ENCODE assay signal across 12 cellular contexts in genomic region chr7:116169060-116169459, GRCh38. TPM values are rescaled to one million over a fixed set of nuclear protein-coding genes. Genes with fewer than 3 reads are reported as not detected.
A peak's percentile ranks its signal among the peaks of the same experiment; 100 is the strongest.
DNase-seq lines count a peak whose midpoint lies in the region; ATAC-seq, FAIRE-seq and TF ChIP-seq lines count a peak whose summit lies in the region.
"Had no signal": no experiment of that assay in that cellular context is flagged by ENCODE, and none has a peak within 500 bp of the region (broad histone marks: within the 10 kb centered on the region; RNA-seq: fewer than 3 reads in every experiment).

No MANE protein-coding gene starts in this region.

- no peak for TF ChIP-seq POLR2A in HCT116 (IDR thresholded peaks at IDR 0.05; ENCODE audit: borderline replicate concordance, extremely low read depth, insufficient read depth, insufficient read length)

- H2AFZ ChIP-seq in HCT116 (ENCODE audit: low read depth, low read length, poor library complexity, severe bottlenecking) (peak overlapping the region; percentile 18), hepatocyte (no peak overlapping the region), Karpas-422 (ENCODE audit: low read length) (no peak overlapping the region)

- no peak overlapping the region for H3K4me3 ChIP-seq in HCT116 (replicated peaks in 1 of 2; ENCODE audit: low read depth in 1 of 2, low read length in 2 of 2)
- H3K4me3 ChIP-seq in SJSA1 = no peak overlapping the region
- H3K4me3 ChIP-seq in hepatocyte = no peak overlapping the region
- no peak overlapping the region for H3K4me3 ChIP-seq in small intestine (ENCODE audit: low read depth in 1 of 2, low read length in 2 of 2)
- no peak overlapping the region for H3K4me3 ChIP-seq in Karpas-422 (ENCODE audit: low read length)
- H3K4me3 ChIP-seq: spleen, tibial nerve had no signal

- DNase-seq in HCT116 (ENCODE audit: low read depth, low spot score) (no peak), SJSA1 (ENCODE audit: low read depth in 1 of 2, low spot score in 2 of 2) (peak in 1 of 2 experiments; percentile 63), hepatocyte (ENCODE audit: low spot score) (peak; percentile 12), small intestine (peak; percentile 49), Karpas-422 (no peak), NCI-H510A (lab: John Stamatoyannopoulos, UW) (no peak)
- DNase-seq: NCI-H1105, nephron progenitor cell, spleen had no signal

- H3K27ac ChIP-seq in HCT116 (ENCODE audit: low read depth, low read length) = no peak overlapping the region
- H3K27ac ChIP-seq in SJSA1 = 0 out of 2 replicates have a peak overlapping the region, but pooled peaks have one; percentile 1
- peak overlapping the region; percentile 35 for H3K27ac ChIP-seq in hepatocyte
- H3K27ac ChIP-seq in small intestine (ENCODE audit: low read depth in 1 of 2, low read length in 1 of 2) = no peak overlapping the region
- H3K27ac ChIP-seq in Karpas-422 (ENCODE audit: low read length) = no peak overlapping the region
- H3K27ac ChIP-seq: spleen, tibial nerve had no signal

- ATAC-seq in HCT116 (no peak), GM18868 (IDR thresholded peaks at IDR 0.05; ENCODE audit: unreplicated experiment) (no peak), GM18909 (IDR thresholded peaks at IDR 0.05; ENCODE audit: poor library complexity, unreplicated experiment) (no peak)

- TF ChIP-seq RAD21 in HCT116 (IDR thresholded peaks at IDR 0.05; ENCODE audit: low read depth) = no peak

- H3K27me3 ChIP-seq in HCT116 (ENCODE audit: insufficient read depth, low read length) (no peaks in the 10 kb centered on the region), SJSA1 (replicated peaks) (no peaks in the 10 kb centered on the region), hepatocyte (no peaks in the 10 kb centered on the region), small intestine (ENCODE audit: control insufficient read depth in 2 of 2, insufficient read depth in 2 of 2, low read length in 2 of 2) (no peaks in the 10 kb centered on the region), Karpas-422 (ENCODE audit: low read length) (no peaks in the 10 kb centered on the region)
- H3K27me3 ChIP-seq: spleen, tibial nerve had no signal

- no peak overlapping the region for H3K9ac ChIP-seq in HCT116 (ENCODE audit: low read length)
- no peak overlapping the region for H3K9ac ChIP-seq in Karpas-422 (ENCODE audit: low read length)

- intact Hi-C loops in HCT116 (cut with micrococcal nuclease) = no loop called here

- no peak overlapping the region for H3K4me2 ChIP-seq in HCT116 (ENCODE audit: low read length)
- peak overlapping the region; percentile 45 for H3K4me2 ChIP-seq in hepatocyte
- no peak overlapping the region for H3K4me2 ChIP-seq in Karpas-422 (ENCODE audit: low read depth, low read length, poor library complexity, severe bottlenecking)

- H3K79me2 ChIP-seq in HCT116 (ENCODE audit: insufficient read depth, low read length) (no peaks in the 10 kb centered on the region), hepatocyte (no peaks in the 10 kb centered on the region), Karpas-422 (ENCODE audit: low read length) (no peaks in the 10 kb centered on the region)

- H3K9me2 ChIP-seq in HCT116 (ENCODE audit: insufficient read depth) = no peaks in the 10 kb centered on the region
- no peaks in the 10 kb centered on the region for H3K9me2 ChIP-seq in hepatocyte (replicated peaks; ENCODE audit: insufficient read depth)
- H3K9me2 ChIP-seq in Karpas-422 (replicated peaks; ENCODE audit: insufficient read depth, low read length) = no peaks in the 10 kb centered on the region

- no peak for TF ChIP-seq CTCF in HCT116 (IDR thresholded peaks at IDR 0.05 in 2 of 3, conservative IDR thresholded peaks at IDR 0.05 in 1 of 3; ENCODE audit: borderline replicate concordance in 1 of 3, insufficient read depth in 1 of 3, low read depth in 2 of 3, low read length in 2 of 3)
- no peak for TF ChIP-seq CTCF in hepatocyte (IDR thresholded peaks at IDR 0.05; ENCODE audit: poor library complexity)

- no peaks in the 10 kb centered on the region for H3K9me3 ChIP-seq in HCT116 (ENCODE audit: control insufficient read depth in 1 of 2, insufficient read depth in 1 of 2, low read depth in 1 of 2, low read length in 2 of 2)
- H3K9me3 ChIP-seq in SJSA1 (replicated peaks) = no peaks in the 10 kb centered on the region
- H3K9me3 ChIP-seq in hepatocyte (ENCODE audit: low read depth) = no peaks in the 10 kb centered on the region
- no peaks in the 10 kb centered on the region for H3K9me3 ChIP-seq in small intestine (ENCODE audit: control insufficient read depth, low read depth)
- no peaks in the 10 kb centered on the region for H3K9me3 ChIP-seq in Karpas-422 (ENCODE audit: low read length)
- H3K9me3 ChIP-seq: spleen, tibial nerve had no signal

- BruUV-seq in HCT116 (replicated peaks; lab: Mats Ljungman, UMichigan) = no TSS peak

- no peaks in the 10 kb centered on the region for H4K20me1 ChIP-seq in HCT116 (ENCODE audit: insufficient read depth)
- H4K20me1 ChIP-seq in hepatocyte (ENCODE audit: insufficient read depth, poor library complexity, severe bottlenecking) = no peaks in the 10 kb centered on the region
- H4K20me1 ChIP-seq in Karpas-422 (ENCODE audit: insufficient read depth, low read depth, low read length) = no peaks in the 10 kb centered on the region

- CTCF ChIA-PET in HCT116 (lab: Charles Lee) = no interaction called here

- WGBS in hepatocyte (ENCODE audit: low lambda C conversion rate, missing lambda C conversion rate) = 58% methylated on average over 1 of the region's 1 CpG
- 3 to 48% (median 21%) methylated on average over 1 of the region's 1 CpG for WGBS in small intestine, 3 donors

- H3K4me1 ChIP-seq in HCT116 (ENCODE audit: control insufficient read depth in 1 of 2, insufficient read depth in 2 of 2, low read length in 2 of 2) = peaks cover 3 to 5% of the 10 kb centered on the region in 2 experiments; a peak in 1 of 4 replicates
- H3K4me1 ChIP-seq in SJSA1 (replicated peaks) = peaks cover 37% of the 10 kb centered on the region
- peaks cover 4% of the 10 kb centered on the region for H3K4me1 ChIP-seq in hepatocyte (ENCODE audit: insufficient read depth)
- no peaks in the 10 kb centered on the region for H3K4me1 ChIP-seq in small intestine (ENCODE audit: control insufficient read depth in 2 of 2, insufficient read depth in 1 of 2, low read depth in 1 of 2, low read length in 1 of 2)
- peaks cover 10% of the 10 kb centered on the region for H3K4me1 ChIP-seq in Karpas-422 (ENCODE audit: low read length)

- RAD21 ChIA-PET in HCT116 (lab: Charles Lee; ENCODE audit: low non-redundant PET in 1 of 2, low total read pairs in 2 of 2, uncharacterized antibody in 2 of 2, unreplicated experiment in 2 of 2) = no interaction called here

- no peaks in the 10 kb centered on the region for H3K36me3 ChIP-seq in HCT116 (ENCODE audit: control insufficient read depth in 1 of 2, insufficient read depth in 2 of 2, low read length in 2 of 2)
- no peaks in the 10 kb centered on the region for H3K36me3 ChIP-seq in SJSA1
- no peaks in the 10 kb centered on the region for H3K36me3 ChIP-seq in hepatocyte (replicated peaks; ENCODE audit: insufficient read depth, low read depth)
- no peaks in the 10 kb centered on the region for H3K36me3 ChIP-seq in small intestine (ENCODE audit: control insufficient read depth in 2 of 2, insufficient read depth in 2 of 2, low read length in 2 of 2)
- no peaks in the 10 kb centered on the region for H3K36me3 ChIP-seq in Karpas-422 (ENCODE audit: insufficient read depth, low read length)
- H3K36me3 ChIP-seq: spleen, tibial nerve had no signal

- no peak for FAIRE-seq in small intestine (lab: Jason Lieb, UNC)

- POLR2A ChIA-PET in HCT116 (lab: Charles Lee) = no interaction called here

TF ChIP-seq in HCT116, 20 proteins besides CTCF, POLR2A, EP300 and RAD21:
- TF ChIP-seq EGR1 (IDR thresholded peaks at IDR 0.05; ENCODE audit: low read depth) = no peak

RNA-seq across cellular contexts. Expression of gene TES, which starts 41.3 kb away (rescaled TPM):
- total RNA-seq in HCT116 (2021; ENCODE audit: unreplicated experiment) (129 TPM), hepatocyte (122 and 129 TPM in 2 replicates)
- polyA plus RNA-seq in HCT116 (2012) = 122 and 129 TPM in 2 replicates
- 143 and 162 TPM in 2 replicates for total RNA-seq in SJSA1 (2014; rRNA removed; shearing (Covaris generic))
- polyA plus RNA-seq in hepatocyte (75.2 and 83.2 TPM in 2 replicates), small intestine (10 to 100 TPM; 43.2 to 69.7 (median 60.8) TPM)
- not detected in 2 replicates for total RNA-seq in Karpas-422 (2014; rRNA removed; shearing (Covaris generic); ENCODE audit: low replicate concordance)

Comparison
In these comparisons a context has a peak if more than half of its experiments do, and no peak if none do; other contexts are left out.
1. DNase-seq: peak in hepatocyte (single experiment) and small intestine (single experiment); none in HCT116 (single experiment), Karpas-422 (single experiment) and NCI-H510A (single experiment).
2. H3K27ac ChIP-seq: peak in SJSA1 (single experiment) and hepatocyte (single experiment); none in HCT116 (single experiment), small intestine (0 of 2) and Karpas-422 (single experiment).
3. RNA of gene TES, which starts 41.3 kb away (total RNA-seq): 143 to 162 TPM in SJSA1, 129 TPM in HCT116 (single experiment) and 122 to 129 TPM in hepatocyte; not detected in Karpas-422; every median in the first group is over 100 times any median in the second.